Comparison of ENCODE assay signal across 10 cellular contexts in the genomic region with DNA sequence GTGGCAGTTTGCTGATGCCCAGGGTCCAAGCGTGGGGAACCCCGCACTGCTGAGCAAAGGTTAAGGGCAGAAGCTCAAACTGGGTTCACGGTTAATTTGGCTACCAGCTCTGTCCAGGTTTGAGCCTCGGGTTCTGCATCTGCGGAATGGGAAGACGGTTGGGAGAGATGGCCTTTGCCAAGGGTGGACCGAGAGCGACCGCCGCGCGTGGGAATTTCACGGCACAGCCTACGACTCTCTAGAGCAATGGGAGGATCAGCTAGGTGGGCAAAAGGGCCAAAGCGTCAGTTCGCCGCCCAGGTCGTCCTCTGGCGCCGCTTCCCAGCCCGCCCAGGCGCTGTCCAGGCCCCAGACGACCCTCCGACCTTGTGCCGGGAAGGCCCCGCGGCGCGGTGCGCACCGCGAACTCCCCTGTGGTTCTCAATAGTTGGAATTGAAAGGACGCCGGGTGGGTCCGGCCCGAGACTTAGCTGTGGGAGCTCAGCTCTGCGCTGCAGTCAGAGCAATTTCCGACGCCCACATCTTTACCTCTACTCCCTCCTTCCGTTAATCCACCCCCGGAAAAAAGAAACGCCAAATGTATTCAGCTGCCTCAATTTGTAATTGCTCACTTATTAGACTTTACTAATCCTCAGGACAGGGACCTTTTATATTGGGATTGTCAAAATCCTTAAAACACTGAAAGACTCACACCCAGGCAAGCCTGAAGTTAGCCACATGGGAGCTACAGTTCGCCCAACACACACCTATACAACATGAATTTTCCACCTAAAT. TPM values are rescaled to one million over a fixed set of nuclear protein-coding genes. Genes with fewer than 3 reads are reported as not detected.
DNase-seq lines count a peak whose midpoint lies in the region; ATAC-seq and TF ChIP-seq lines count a peak whose summit lies in the region.
"Had no signal": no experiment of that assay in that cellular context is flagged by ENCODE, and none has a peak within 500 bp of the region (broad histone marks: within the 10 kb centered on the region; RNA-seq: fewer than 3 reads in every experiment).

No MANE protein-coding gene starts in this region.

- intact Hi-C loops in sciatic nerve (cut with DNase I) = loop anchor here (10.0 kb wide), 1 partner anchor 704 kb away; no protein-coding TSS in a partner anchor

- CTCF ChIA-PET in WTC11 (lab: Charles Lee) = interaction anchor here (0.6 to 3.5 kb wide), 14 partner anchors 11 to 673 kb away, joined by 3 to 20 read pairs (median 4); no protein-coding TSS in a partner anchor

- DNase-seq in WTC11 (ENCODE audit: low spot score) (no peak), fibroblast of the aortic adventitia (ENCODE audit: low read depth) (peak; percentile 24), osteocyte (ENCODE audit: extremely low spot score, unreplicated experiment) (peak; percentile 83), sciatic nerve (ENCODE audit: low spot score) (no peak), cerebellar cortex (ENCODE audit: low spot score) (no peak), UCSD-AML1 (lab: John Stamatoyannopoulos, UW; ENCODE audit: unreplicated experiment) (no peak)
- DNase-seq: esophagus squamous epithelium, substantia nigra had no signal

- POLR2A ChIA-PET in WTC11 (lab: Charles Lee) = interaction anchor here (0.8 to 3.4 kb wide), 4 partner anchors 11 to 198 kb away, joined by 3 to 27 read pairs (median 4); no protein-coding TSS in a partner anchor

- H3K36me3 Mint-ChIP-seq in WTC11 = no peaks in the 10 kb centered on the region
- H3K36me3 Mint-ChIP-seq in osteocyte (ENCODE audit: unreplicated experiment) = peaks cover under 1% of the 10 kb centered on the region

- no peaks in the 10 kb centered on the region for H3K36me3 ChIP-seq in ES-I3 (ENCODE audit: insufficient read depth, low read length)
- H3K36me3 ChIP-seq: esophagus squamous epithelium had no signal

- TF ChIP-seq CTCF in WTC11 (IDR thresholded peaks at IDR 0.05) (no peak), fibroblast of the aortic adventitia (IDR thresholded peaks at IDR 0.05; ENCODE audit: insufficient read depth, low read length) (no peak), osteocyte (IDR thresholded peaks at IDR 0.05) (no peak)

- H3K4me1 ChIP-seq in ES-I3 (ENCODE audit: insufficient read depth, low read length) = no peaks in the 10 kb centered on the region; the same call in 1 of the 2 replicates

- no peaks in the 10 kb centered on the region for H3K9me3 Mint-ChIP-seq in WTC11
- no peaks in the 10 kb centered on the region for H3K9me3 Mint-ChIP-seq in osteocyte (ENCODE audit: unreplicated experiment)
- H3K9me3 Mint-ChIP-seq: activated naive CD4-positive, alpha-beta T cell treated with anti-CD3 and anti-CD28 coated beads, Interleukin-2, amount 50 U/mL, for 72 hours had no signal

- H3K9ac ChIP-seq in ES-I3 (ENCODE audit: low read depth, low read length) = peak overlapping the region; percentile 62; the same call in 1 of the 2 replicates

- no peak for ATAC-seq in WTC11
- no peak for ATAC-seq in sciatic nerve
- ATAC-seq: activated naive CD4-positive, alpha-beta T cell treated with anti-CD3 and anti-CD28 coated beads, Interleukin-2, amount 50 U/mL, for 72 hours had no signal

- H3K4me3 Mint-ChIP-seq in WTC11 = peak overlapping the region; percentile 89
- H3K4me3 Mint-ChIP-seq in osteocyte (ENCODE audit: unreplicated experiment) = peak overlapping the region; percentile 98

- H3K27me3 Mint-ChIP-seq in WTC11 (ENCODE audit: low read depth) (peaks cover 90% of the 10 kb centered on the region), osteocyte (ENCODE audit: unreplicated experiment) (no peaks in the 10 kb centered on the region)

- peaks cover 46% of the 10 kb centered on the region for H3K4me1 Mint-ChIP-seq in WTC11
- peaks cover 44% of the 10 kb centered on the region for H3K4me1 Mint-ChIP-seq in osteocyte (ENCODE audit: unreplicated experiment)

- peak overlapping the region; percentile 17 for H3K4me3 ChIP-seq in fibroblast of the aortic adventitia (ENCODE audit: low read depth, low read length)

- H3K27ac Mint-ChIP-seq in WTC11 (no peak overlapping the region), osteocyte (ENCODE audit: unreplicated experiment) (peak overlapping the region; percentile 96)

- H3K9me3 ChIP-seq in ES-I3 (ENCODE audit: control insufficient read depth, insufficient read depth, low read length) = no peaks in the 10 kb centered on the region
- H3K9me3 ChIP-seq: esophagus squamous epithelium had no signal

TF ChIP-seq in WTC11, 78 proteins besides CTCF, POLR2A, EP300 and RAD21:
- TF ChIP-seq, protein P1, sequence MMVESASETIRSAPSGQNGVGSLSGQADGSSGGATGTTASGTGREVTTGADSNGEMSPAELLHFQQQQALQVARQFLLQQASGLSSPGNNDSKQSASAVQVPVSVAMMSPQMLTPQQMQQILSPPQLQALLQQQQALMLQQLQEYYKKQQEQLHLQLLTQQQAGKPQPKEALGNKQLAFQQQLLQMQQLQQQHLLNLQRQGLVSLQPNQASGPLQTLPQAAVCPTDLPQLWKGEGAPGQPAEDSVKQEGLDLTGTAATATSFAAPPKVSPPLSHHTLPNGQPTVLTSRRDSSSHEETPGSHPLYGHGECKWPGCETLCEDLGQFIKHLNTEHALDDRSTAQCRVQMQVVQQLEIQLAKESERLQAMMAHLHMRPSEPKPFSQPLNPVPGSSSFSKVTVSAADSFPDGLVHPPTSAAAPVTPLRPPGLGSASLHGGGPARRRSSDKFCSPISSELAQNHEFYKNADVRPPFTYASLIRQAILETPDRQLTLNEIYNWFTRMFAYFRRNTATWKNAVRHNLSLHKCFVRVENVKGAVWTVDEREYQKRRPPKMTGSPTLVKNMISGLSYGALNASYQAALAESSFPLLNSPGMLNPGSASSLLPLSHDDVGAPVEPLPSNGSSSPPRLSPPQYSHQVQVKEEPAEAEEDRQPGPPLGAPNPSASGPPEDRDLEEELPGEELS (CRISPR knock-in tag; IDR thresholded peaks at IDR 0.05) = 0 out of 2 replicates have a peak, but pooled peaks have one; percentile 23
- TF ChIP-seq ZNF138 (CRISPR knock-in tag; conservative IDR thresholded peaks at IDR 0.05) = no peak

RNA-seq across cellular contexts. Expression of a gene that starts 2.5 kb away (rescaled TPM):
- 12.3 to 22.3 TPM (median 13.1 TPM) in 3 replicates for total RNA-seq in WTC11 (2021)
- total RNA-seq in fibroblast of the aortic adventitia (ENCODE audit: low replicate concordance) = 2.3 and 9.1 TPM in 2 replicates
- total RNA-seq in osteocyte = 76.9 and 77.0 TPM in 2 replicates
- total RNA-seq in sciatic nerve = 1.2 TPM

Comparison
In these comparisons a context has a peak if more than half of its experiments do, and no peak if none do; other contexts are left out.
1. DNase-seq: peak in fibroblast of the aortic adventitia (single experiment) and osteocyte (single experiment); none in WTC11 (single experiment), sciatic nerve (single experiment), cerebellar cortex (single experiment) and UCSD-AML1 (single experiment).